17 cellular contexts compared by ENCODE assay signal in genomic region chr14:104697317-104697703, GRCh38. TPM values are rescaled to one million over a fixed set of nuclear protein-coding genes. Genes with fewer than 3 reads are reported as not detected.
DNase-seq lines count a peak whose midpoint lies in the region; ATAC-seq and TF ChIP-seq lines count a peak whose summit lies in the region.
"Had no signal": no experiment of that assay in that cellular context is flagged by ENCODE, and none has a peak within 500 bp of the region (broad histone marks: within the 10 kb centered on the region; RNA-seq: fewer than 3 reads in every experiment).

No MANE protein-coding gene starts in this region.

- no peak overlapping the region for H3K4me3 Mint-ChIP-seq in Caco-2 (ENCODE audit: unreplicated experiment)
- H3K4me3 Mint-ChIP-seq in T-cell: no peak overlapping the region
- H3K4me3 Mint-ChIP-seq in stimulated activated memory B cell treated with anti-CD40 and anti-IgM and Interleukin-4, amounts not matched to agents 10 μg/mL and 1 μg/mL and 100 μg/mL, for 72 hours: no peak overlapping the region
- H3K4me3 Mint-ChIP-seq: activated naive CD8-positive, alpha-beta T cell treated with anti-CD3 and anti-CD28 coated beads for 36 hours had no signal

- no peak overlapping the region for H3K4me3 ChIP-seq in Caco-2 (ENCODE audit: low read depth, low read length)

- no peaks in the 10 kb centered on the region for H3K9me3 Mint-ChIP-seq in Caco-2 (ENCODE audit: unreplicated experiment)
- H3K9me3 Mint-ChIP-seq in T-cell: no peaks in the 10 kb centered on the region
- H3K9me3 Mint-ChIP-seq in stimulated activated memory B cell treated with anti-CD40 and anti-IgM and Interleukin-4, amounts not matched to agents 10 μg/mL and 1 μg/mL and 100 μg/mL, for 72 hours: no peaks in the 10 kb centered on the region
- H3K9me3 Mint-ChIP-seq: activated naive CD8-positive, alpha-beta T cell treated with anti-CD3 and anti-CD28 coated beads for 36 hours had no signal

- CTCF ChIA-PET in Caco-2 (lab: Charles Lee): interaction anchor here (1.4 to 1.5 kb wide), 3 partner anchors 12 to 31 kb away, joined by 5 read pairs; no protein-coding TSS in a partner anchor
- CTCF ChIA-PET in T-cell (lab: Charles Lee): no interaction called here

- H3K4me1 Mint-ChIP-seq in Caco-2 (ENCODE audit: low read depth, unreplicated experiment) (no peaks in the 10 kb centered on the region), T-cell (peaks cover 36 to 49% (median 45%) of the 10 kb centered on the region in 3 donors)
- peaks cover 49% of the 10 kb centered on the region for H3K4me1 Mint-ChIP-seq in stimulated activated memory B cell treated with anti-CD40 and anti-IgM and Interleukin-4, amounts not matched to agents 10 μg/mL and 1 μg/mL and 100 μg/mL, for 72 hours

- H3K27ac Mint-ChIP-seq in Caco-2 (ENCODE audit: unreplicated experiment) (peak overlapping the region; percentile 59), T-cell (peak overlapping the region; percentile 69 to 82)
- peak overlapping the region; percentile 17 for H3K27ac Mint-ChIP-seq in stimulated activated memory B cell treated with anti-CD40 and anti-IgM and Interleukin-4, amounts not matched to agents 10 μg/mL and 1 μg/mL and 100 μg/mL, for 72 hours
- H3K27ac Mint-ChIP-seq: activated naive CD8-positive, alpha-beta T cell treated with anti-CD3 and anti-CD28 coated beads for 36 hours had no signal

- intact Hi-C loops in Caco-2 (cut with micrococcal nuclease; ENCODE audit: unreplicated experiment): no loop called here
- intact Hi-C loops in left colon (cut with DNase I, micrococcal nuclease): no loop called here

- H3K36me3 ChIP-seq in Caco-2 (ENCODE audit: control insufficient read depth, insufficient read depth, low read length): peaks cover 1% of the 10 kb centered on the region

- peaks cover 50% of the 10 kb centered on the region for H3K36me3 Mint-ChIP-seq in Caco-2 (ENCODE audit: insufficient read depth, unreplicated experiment)
- H3K36me3 Mint-ChIP-seq in T-cell: peaks cover 4% of the 10 kb centered on the region
- H3K36me3 Mint-ChIP-seq in stimulated activated memory B cell treated with anti-CD40 and anti-IgM and Interleukin-4, amounts not matched to agents 10 μg/mL and 1 μg/mL and 100 μg/mL, for 72 hours: peaks cover 9% of the 10 kb centered on the region

- H3K9me3 ChIP-seq in Caco-2: no peaks in the 10 kb centered on the region

- H3K4me1 ChIP-seq in Caco-2: peaks cover 11% of the 10 kb centered on the region

- no peaks in the 10 kb centered on the region for H3K27me3 ChIP-seq in Caco-2 (replicated peaks; ENCODE audit: control insufficient read depth, insufficient read depth, low read length)

- POLR2A ChIA-PET in Caco-2 (lab: Charles Lee): interaction anchor here (2.0 kb wide), 1 partner anchor 9 kb away, joined by 5 read pairs; no protein-coding TSS in a partner anchor
- POLR2A ChIA-PET in T-cell (lab: Charles Lee): no interaction called here

- no TSS peak for BruUV-seq in Caco-2 (replicated peaks; lab: Mats Ljungman, UMichigan)

- no peak for TF ChIP-seq CTCF in Caco-2 (IDR thresholded peaks at IDR 0.05; ENCODE audit: insufficient read depth in 1 of 2, low read depth in 1 of 2, low read length in 1 of 2, severe bottlenecking in 1 of 2, unreplicated experiment in 1 of 2)

- ATAC-seq in T-cell (replicated peaks in 1 of 4) (no peak), left colon (peak; percentile 53), HG02885 (IDR thresholded peaks at IDR 0.05; ENCODE audit: poor library complexity, unreplicated experiment) (no peak), GM21381 (IDR thresholded peaks at IDR 0.05; ENCODE audit: unreplicated experiment) (no peak), GM18873 (IDR thresholded peaks at IDR 0.05; ENCODE audit: low FRiP score, unreplicated experiment) (no peak)
- ATAC-seq in stimulated activated memory B cell treated with anti-CD40 and anti-IgM and Interleukin-4, amounts not matched to agents 10 μg/mL and 1 μg/mL and 100 μg/mL, for 72 hours: no peak

- no peak for DNase-seq in Caco-2
- no peak for DNase-seq in T-cell
- no peak for DNase-seq in left colon
- DNase-seq in amniotic stem cell (lab: John Stamatoyannopoulos, UW): no peak
- DNase-seq: activated CD8-positive, alpha-beta memory T cell treated with anti-CD3 and anti-CD28 coated beads, Interleukin-2, amount 50 U/mL, for 48 hours; activated naive CD8-positive, alpha-beta T cell treated with anti-CD3 and anti-CD28 coated beads for 36 hours; cerebellar nuclear complex; HCEC 1CT; hippocampal formation; MV-4-11; NCI-H82; stimulated activated naive CD4-positive, alpha-beta T cell; T-helper 1 cell had no signal

- H3K27me3 Mint-ChIP-seq in Caco-2 (ENCODE audit: insufficient read depth, unreplicated experiment) (no peaks in the 10 kb centered on the region), T-cell (no peaks in the 10 kb centered on the region)
- H3K27me3 Mint-ChIP-seq in stimulated activated memory B cell treated with anti-CD40 and anti-IgM and Interleukin-4, amounts not matched to agents 10 μg/mL and 1 μg/mL and 100 μg/mL, for 72 hours: no peaks in the 10 kb centered on the region
- H3K27me3 Mint-ChIP-seq: activated naive CD8-positive, alpha-beta T cell treated with anti-CD3 and anti-CD28 coated beads for 36 hours had no signal

RNA-seq across cellular contexts. Expression of gene INF2, which starts 7.9 kb away (rescaled TPM):
- total RNA-seq in Caco-2 (2022): 70.8 TPM in 2 replicates
- 100 to 1,000 TPM in 2 of 5 donors, 10 to 100 TPM in 3; 72.7 to 128 (median 83.7) TPM for total RNA-seq in T-cell
- total RNA-seq in left colon: 100 to 1,000 TPM; 187 to 203 TPM

RNA-seq across cellular contexts. Expression of gene ADSS1, which starts 26.7 kb away (rescaled TPM):
- total RNA-seq in Caco-2 (2022) (1.6 and 3.2 TPM in 2 replicates), T-cell (1 to 10 TPM; 2.4 to 5.7 (median 3.5) TPM), left colon (1 to 10 TPM; 3.3 to 4.4 TPM)

RNA-seq across cellular contexts. Expression of gene SIVA1, which starts 55.6 kb away (rescaled TPM):
- total RNA-seq in Caco-2 (2022): 99.3 and 105 TPM in 2 replicates
- total RNA-seq in T-cell: 10 to 100 TPM; 62.3 to 93.5 (median 79.5) TPM
- total RNA-seq in left colon: 10 to 100 TPM; 53.2 to 59.3 TPM

Comparison
In these comparisons a context has a peak if more than half of its experiments do, and no peak if none do; other contexts are left out.
1. H3K27ac Mint-ChIP-seq: peak in every context shown above with its lines; median percentile 76 in T-cell; 59 in Caco-2; 17 in stimulated activated memory B cell treated with anti-CD40 and anti-IgM and Interleukin-4, amounts not matched to agents 10 μg/mL and 1 μg/mL and 100 μg/mL, for 72 hours.